Comparison of ENCODE assay signal across 1 cellular context in the genomic region with DNA sequence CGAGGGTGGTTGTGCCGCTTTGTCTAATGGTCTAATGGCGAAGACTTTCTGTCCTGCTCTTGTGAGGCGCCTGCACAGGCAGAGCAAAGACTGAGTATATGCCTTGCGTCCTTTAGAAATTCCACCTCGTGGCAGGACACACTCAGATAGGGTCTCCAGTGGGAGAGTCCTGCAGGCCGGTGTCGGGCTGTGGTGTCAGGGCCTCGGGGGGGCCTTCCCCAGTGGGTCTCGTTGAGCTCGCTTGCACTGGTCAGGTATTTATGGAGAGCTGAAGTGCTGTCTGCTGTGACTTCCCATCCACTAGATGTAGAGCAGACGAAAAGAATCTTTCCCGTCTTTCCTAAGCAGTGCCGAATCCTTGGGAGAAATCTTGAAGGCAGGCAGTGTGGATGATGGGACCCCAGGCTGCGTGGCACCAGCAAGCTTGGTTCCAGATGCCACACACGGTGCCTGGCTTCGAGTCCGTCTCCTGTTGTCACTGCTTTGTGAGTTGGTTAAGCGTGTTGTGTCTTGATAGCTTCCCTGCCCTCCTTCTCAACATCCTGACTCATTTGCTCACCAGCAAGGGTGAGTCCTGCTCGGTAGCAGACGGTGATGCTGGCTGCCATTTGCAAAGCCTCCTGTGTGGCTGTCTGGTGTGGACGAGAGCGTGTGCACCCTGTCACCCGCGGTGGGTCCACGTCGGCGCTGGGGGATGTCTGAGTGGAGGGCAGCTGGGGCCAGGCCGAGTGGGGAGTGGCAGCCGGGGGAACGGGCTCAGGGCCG.
TF ChIP-seq lines count a peak whose summit lies in the region.

No MANE protein-coding gene starts in this region.

TF ChIP-seq in HepG2, 621 proteins besides CTCF, POLR2A, EP300 and RAD21:
- TF ChIP-seq, protein P1, sequence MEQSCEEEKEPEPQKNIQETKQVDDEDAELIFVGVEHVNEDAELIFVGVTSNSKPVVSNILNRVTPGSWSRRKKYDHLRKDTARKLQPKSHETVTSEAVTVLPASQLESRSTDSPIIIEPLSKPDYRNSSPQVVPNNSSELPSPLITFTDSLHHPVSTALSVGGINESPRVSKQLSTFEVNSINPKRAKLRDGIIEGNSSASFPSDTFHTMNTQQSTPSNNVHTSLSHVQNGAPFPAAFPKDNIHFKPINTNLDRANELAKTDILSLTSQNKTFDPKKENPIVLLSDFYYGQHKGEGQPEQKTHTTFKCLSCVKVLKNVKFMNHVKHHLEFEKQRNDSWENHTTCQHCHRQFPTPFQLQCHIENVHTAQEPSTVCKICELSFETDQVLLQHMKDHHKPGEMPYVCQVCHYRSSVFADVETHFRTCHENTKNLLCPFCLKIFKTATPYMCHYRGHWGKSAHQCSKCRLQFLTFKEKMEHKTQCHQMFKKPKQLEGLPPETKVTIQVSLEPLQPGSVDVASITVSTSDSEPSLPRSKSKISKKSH (CRISPR knock-in tag; IDR thresholded peaks at IDR 0.05; ENCODE audit: borderline replicate concordance): no peak
- no peak for TF ChIP-seq HOXA3 (CRISPR knock-in tag; IDR thresholded peaks at IDR 0.05)
- 0 out of 2 replicates have a peak, but pooled peaks have one; percentile 0 for TF ChIP-seq ZNF235 (CRISPR knock-in tag; IDR thresholded peaks at IDR 0.05; ENCODE audit: borderline replicate concordance)
- 0 out of 2 replicates have a peak, but pooled peaks have one; percentile 1 for TF ChIP-seq ZFP41 (CRISPR knock-in tag; IDR thresholded peaks at IDR 0.05; ENCODE audit: borderline replicate concordance)
- TF ChIP-seq, protein P2, sequence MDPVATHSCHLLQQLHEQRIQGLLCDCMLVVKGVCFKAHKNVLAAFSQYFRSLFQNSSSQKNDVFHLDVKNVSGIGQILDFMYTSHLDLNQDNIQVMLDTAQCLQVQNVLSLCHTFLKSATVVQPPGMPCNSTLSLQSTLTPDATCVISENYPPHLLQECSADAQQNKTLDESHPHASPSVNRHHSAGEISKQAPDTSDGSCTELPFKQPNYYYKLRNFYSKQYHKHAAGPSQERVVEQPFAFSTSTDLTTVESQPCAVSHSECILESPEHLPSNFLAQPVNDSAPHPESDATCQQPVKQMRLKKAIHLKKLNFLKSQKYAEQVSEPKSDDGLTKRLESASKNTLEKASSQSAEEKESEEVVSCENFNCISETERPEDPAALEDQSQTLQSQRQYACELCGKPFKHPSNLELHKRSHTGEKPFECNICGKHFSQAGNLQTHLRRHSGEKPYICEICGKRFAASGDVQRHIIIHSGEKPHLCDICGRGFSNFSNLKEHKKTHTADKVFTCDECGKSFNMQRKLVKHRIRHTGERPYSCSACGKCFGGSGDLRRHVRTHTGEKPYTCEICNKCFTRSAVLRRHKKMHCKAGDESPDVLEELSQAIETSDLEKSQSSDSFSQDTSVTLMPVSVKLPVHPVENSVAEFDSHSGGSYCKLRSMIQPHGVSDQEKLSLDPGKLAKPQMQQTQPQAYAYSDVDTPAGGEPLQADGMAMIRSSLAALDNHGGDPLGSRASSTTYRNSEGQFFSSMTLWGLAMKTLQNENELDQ (CRISPR knock-in tag; IDR thresholded peaks at IDR 0.05; ENCODE audit: borderline replicate concordance): no peak
- no peak for TF ChIP-seq SP4 (CRISPR knock-in tag; IDR thresholded peaks at IDR 0.05)
- TF ChIP-seq, protein P3, sequence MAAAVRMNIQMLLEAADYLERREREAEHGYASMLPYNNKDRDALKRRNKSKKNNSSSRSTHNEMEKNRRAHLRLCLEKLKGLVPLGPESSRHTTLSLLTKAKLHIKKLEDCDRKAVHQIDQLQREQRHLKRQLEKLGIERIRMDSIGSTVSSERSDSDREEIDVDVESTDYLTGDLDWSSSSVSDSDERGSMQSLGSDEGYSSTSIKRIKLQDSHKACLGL (CRISPR knock-in tag; IDR thresholded peaks at IDR 0.05): 0 out of 2 replicates have a peak, but pooled peaks have one; percentile 2
- TF ChIP-seq ZNF138 (CRISPR knock-in tag; IDR thresholded peaks at IDR 0.05; ENCODE audit: low read depth): 0 out of 2 replicates have a peak, but pooled peaks have one; percentile 1
- no peak for TF ChIP-seq ZNF589 (CRISPR knock-in tag; conservative IDR thresholded peaks at IDR 0.05)
- TF ChIP-seq, protein P4, sequence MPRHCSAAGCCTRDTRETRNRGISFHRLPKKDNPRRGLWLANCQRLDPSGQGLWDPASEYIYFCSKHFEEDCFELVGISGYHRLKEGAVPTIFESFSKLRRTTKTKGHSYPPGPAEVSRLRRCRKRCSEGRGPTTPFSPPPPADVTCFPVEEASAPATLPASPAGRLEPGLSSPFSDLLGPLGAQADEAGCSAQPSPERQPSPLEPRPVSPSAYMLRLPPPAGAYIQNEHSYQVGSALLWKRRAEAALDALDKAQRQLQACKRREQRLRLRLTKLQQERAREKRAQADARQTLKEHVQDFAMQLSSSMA (CRISPR knock-in tag; IDR thresholded peaks at IDR 0.05): 0 out of 2 replicates have a peak, but pooled peaks have one; percentile 3
- TF ChIP-seq ZNF891 (CRISPR knock-in tag; IDR thresholded peaks at IDR 0.05): no peak
- 0 out of 2 replicates have a peak, but pooled peaks have one; percentile 4 for TF ChIP-seq ZNF333 (CRISPR knock-in tag; IDR thresholded peaks at IDR 0.05; ENCODE audit: borderline replicate concordance)
- TF ChIP-seq ZMAT3 (CRISPR knock-in tag; conservative IDR thresholded peaks at IDR 0.05): 0 out of 2 replicates have a peak, but pooled peaks have one; percentile 0
- TF ChIP-seq, protein P5, sequence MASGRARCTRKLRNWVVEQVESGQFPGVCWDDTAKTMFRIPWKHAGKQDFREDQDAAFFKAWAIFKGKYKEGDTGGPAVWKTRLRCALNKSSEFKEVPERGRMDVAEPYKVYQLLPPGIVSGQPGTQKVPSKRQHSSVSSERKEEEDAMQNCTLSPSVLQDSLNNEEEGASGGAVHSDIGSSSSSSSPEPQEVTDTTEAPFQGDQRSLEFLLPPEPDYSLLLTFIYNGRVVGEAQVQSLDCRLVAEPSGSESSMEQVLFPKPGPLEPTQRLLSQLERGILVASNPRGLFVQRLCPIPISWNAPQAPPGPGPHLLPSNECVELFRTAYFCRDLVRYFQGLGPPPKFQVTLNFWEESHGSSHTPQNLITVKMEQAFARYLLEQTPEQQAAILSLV (CRISPR knock-in tag; IDR thresholded peaks at IDR 0.05; ENCODE audit: borderline replicate concordance): 0 out of 2 replicates have a peak, but pooled peaks have one; percentile 31
- TF ChIP-seq ZC3H13 (CRISPR knock-in tag; IDR thresholded peaks at IDR 0.05): 0 out of 2 replicates have a peak, but pooled peaks have one; percentile 16
TF ChIP-seq in HepG2: peak in this region for 9.
